In the genomic region with DNA sequence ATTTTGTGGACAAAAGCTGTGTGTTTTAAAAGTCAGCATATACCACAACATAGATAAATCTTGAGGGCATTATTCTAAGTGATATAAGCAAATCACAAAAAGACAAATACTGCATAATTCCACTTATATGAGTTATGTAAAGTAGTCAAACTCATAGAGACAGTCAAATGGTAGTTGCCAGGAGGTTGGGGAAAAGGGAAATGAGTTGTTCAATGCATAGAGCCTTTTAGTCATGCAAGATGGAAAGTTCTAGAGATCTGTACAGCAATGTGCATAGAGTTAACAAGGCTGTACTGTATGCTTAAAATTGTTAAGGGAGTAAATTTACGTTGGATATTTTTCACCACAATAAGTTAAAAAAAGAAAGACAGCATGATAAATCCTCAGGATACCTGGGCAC, we compare ENCODE assay signal across 23 cellular contexts.
"Had no signal": no experiment of that assay in that cellular context is flagged by ENCODE, and none has a peak within 500 bp of the region (broad histone marks: within the 10 kb centered on the region; RNA-seq: fewer than 3 reads in every experiment).

No MANE protein-coding gene starts in this region.

- DNase-seq: MV-4-11; NCI-H1048; NCI-H1105; NCI-H1417; NCI-H1436 treated with DMSO at 0.1 percent for 48 hours; NCI-H1694; NCI-H187 treated with DMSO at 0.1 percent for 48 hours; NCI-H2029 treated with DMSO at 0.1 percent for 48 hours; NCI-H2171 treated with DMSO at 0.1 percent for 48 hours; NCI-H345; NCI-H446 treated with DMSO at 0.1 percent for 48 hours; NCI-H510A treated with DMSO at 0.1 percent for 48 hours; NCI-H69; NCI-H774; NK-92 treated with Interleukin-12 subunit alpha and Interleukin-12 subunit beta, amount 100 ng/mL, for 24 hours; PC-3; SHP77; SK-N-SH; SW 1271 had no signal

- FAIRE-seq: HTR-8/SVneo, K562 had no signal

- H3K36me3 Mint-ChIP-seq: IgD-negative memory B cell had no signal

- H3K9me3 Mint-ChIP-seq: IgD-negative memory B cell had no signal

- ATAC-seq: K562, Panc1 had no signal

- H3K27me3 Mint-ChIP-seq: IgD-negative memory B cell had no signal

- H3K27ac Mint-ChIP-seq: IgD-negative memory B cell had no signal

- H3K4me3 Mint-ChIP-seq: IgD-negative memory B cell had no signal
